ENCODE assay signal across 11 cellular contexts in the genomic region with DNA sequence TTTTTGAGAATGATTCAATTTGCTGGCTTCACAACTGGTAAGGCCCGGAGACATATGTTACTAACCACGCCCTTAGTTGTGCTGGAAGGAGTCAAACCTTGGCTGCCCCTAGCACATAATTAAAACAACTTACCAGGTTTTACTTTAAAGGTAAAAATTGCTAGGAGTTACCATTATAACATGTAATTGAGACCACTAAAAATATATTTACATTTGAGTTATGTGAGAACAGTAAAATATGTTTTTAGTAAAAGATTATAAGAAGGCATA.
A peak's percentile ranks its signal among the peaks of the same experiment; 100 is the strongest.
DNase-seq lines count a peak whose midpoint lies in the region; ATAC-seq and TF ChIP-seq lines count a peak whose summit lies in the region.
"Had no signal": no experiment of that assay in that cellular context is flagged by ENCODE, and none has a peak within 500 bp of the region (broad histone marks: within the 10 kb centered on the region; RNA-seq: fewer than 3 reads in every experiment).

No MANE protein-coding gene starts in this region.

- H3K27ac ChIP-seq in GM23248 (peak overlapping the region; percentile 55; the same call in 1 of the 2 replicates), endodermal cell (ENCODE audit: low read depth, low read length) (no peak overlapping the region)

- H3K36me3 Mint-ChIP-seq in endodermal cell (ENCODE audit: low read depth) (peaks cover 39% of the 10 kb centered on the region), neural crest cell (ENCODE audit: low read depth) (peaks cover 32% of the 10 kb centered on the region)
- H3K36me3 Mint-ChIP-seq: activated naive CD4-positive, alpha-beta T cell treated with anti-CD3 and anti-CD28 coated beads, Interleukin-2, amount 50 U/mL, for 24 hours had no signal

- no peaks in the 10 kb centered on the region for H3K9me3 ChIP-seq in GM23248 (ENCODE audit: low read depth)
- peaks cover 36% of the 10 kb centered on the region for H3K9me3 ChIP-seq in NT2/D1 (ENCODE audit: insufficient read depth, low read length)
- H3K9me3 ChIP-seq in endodermal cell (ENCODE audit: control insufficient read depth, low read length): peaks cover 38% of the 10 kb centered on the region

- no peak for ATAC-seq in HG03108 (IDR thresholded peaks at IDR 0.05; ENCODE audit: unreplicated experiment)

- H3K4me3 ChIP-seq in GM23248: peak overlapping the region; percentile 65
- H3K4me3 ChIP-seq in NT2/D1 (ENCODE audit: insufficient read length, low read depth): peak overlapping the region; percentile 56
- H3K4me3 ChIP-seq in endodermal cell (ENCODE audit: low read length): peak overlapping the region; percentile 85

- H3K4me1 ChIP-seq in GM23248 (ENCODE audit: insufficient read depth): no peaks in the 10 kb centered on the region
- H3K4me1 ChIP-seq in NT2/D1 (ENCODE audit: insufficient read depth, insufficient read length): no peaks in the 10 kb centered on the region
- H3K4me1 ChIP-seq in endodermal cell (ENCODE audit: control insufficient read depth, insufficient read depth, low read length): no peaks in the 10 kb centered on the region

- peak overlapping the region; percentile 92 for H3K4me3 Mint-ChIP-seq in endodermal cell
- H3K4me3 Mint-ChIP-seq in neural crest cell: peak overlapping the region; percentile 80
- H3K4me3 Mint-ChIP-seq: activated naive CD4-positive, alpha-beta T cell treated with anti-CD3 and anti-CD28 coated beads, Interleukin-2, amount 50 U/mL, for 24 hours; CD4-positive, alpha-beta T cell had no signal

- DNase-seq in GM23248: peak; percentile 37
- DNase-seq in NT2/D1 (ENCODE audit: low read depth, low spot score): no peak
- DNase-seq in endodermal cell: no peak
- DNase-seq in neural crest cell (ENCODE audit: low read depth, low spot score): no peak
- DNase-seq in NAMALWA (ENCODE audit: low spot score): no peak
- DNase-seq in activated T-cell treated with anti-CD3 and anti-CD28 coated beads, Interleukin-2, amount 50 U/mL, for 48 hours: no peak
- DNase-seq: activated CD4-positive, CD25-positive, alpha-beta regulatory T cell treated with anti-CD3 and anti-CD28 coated beads, Interleukin-2, amount 50 U/mL, for 72 hours; caudate nucleus; CD4-positive, alpha-beta T cell had no signal

- TF ChIP-seq CTCF in endodermal cell (conservative IDR thresholded peaks at IDR 0.05) (no peak), neural crest cell (conservative IDR thresholded peaks at IDR 0.05) (no peak)

- H3K36me3 ChIP-seq in GM23248 (ENCODE audit: low read depth): peaks cover 3% of the 10 kb centered on the region; the same call in 1 of the 2 replicates
- H3K36me3 ChIP-seq in NT2/D1 (ENCODE audit: insufficient read depth, insufficient read length, low read length): peaks cover 27% of the 10 kb centered on the region
- H3K36me3 ChIP-seq in endodermal cell (ENCODE audit: control insufficient read depth, insufficient read depth, low read length): peaks cover 42% of the 10 kb centered on the region

- H3K79me2 ChIP-seq in GM23248 (ENCODE audit: insufficient read depth): 0 out of 2 replicates have a peak, but pooled peaks cover 6% of the 10 kb centered on the region

- H3K27me3 Mint-ChIP-seq in endodermal cell (ENCODE audit: insufficient read depth) (no peaks in the 10 kb centered on the region), neural crest cell (ENCODE audit: low read depth) (no peaks in the 10 kb centered on the region)
- H3K27me3 Mint-ChIP-seq: activated naive CD4-positive, alpha-beta T cell treated with anti-CD3 and anti-CD28 coated beads, Interleukin-2, amount 50 U/mL, for 24 hours; CD4-positive, alpha-beta T cell had no signal

- H3K9ac ChIP-seq in GM23248 (peak overlapping the region; percentile 77), NT2/D1 (ENCODE audit: insufficient read length, low read depth) (no peak overlapping the region), endodermal cell (ENCODE audit: extremely low read depth, low read length, poor library complexity, severe bottlenecking) (peak overlapping the region; percentile 88)

- H4K20me1 ChIP-seq in GM23248 (ENCODE audit: insufficient read depth): no peaks in the 10 kb centered on the region

- no peaks in the 10 kb centered on the region for H3K4me1 Mint-ChIP-seq in endodermal cell
- H3K4me1 Mint-ChIP-seq in neural crest cell: peaks cover 22% of the 10 kb centered on the region
- H3K4me1 Mint-ChIP-seq: activated naive CD4-positive, alpha-beta T cell treated with anti-CD3 and anti-CD28 coated beads, Interleukin-2, amount 50 U/mL, for 24 hours had no signal

- 5 to 6% methylated on average over 2 of the region's 2 CpGs for WGBS in GM23248 (ENCODE audit: low coverage in 1 of 2, low lambda C conversion rate in 2 of 2, missing lambda C conversion rate in 2 of 2), 2 experiments
- 48% methylated on average over 2 of the region's 2 CpGs; no CpG with 5 or more reads in 1 of the 2 experiments for WGBS in endodermal cell (ENCODE audit: insufficient coverage in 1 of 2, insufficient read length in 1 of 2), 2 experiments

- H3K27me3 ChIP-seq in GM23248 (replicated peaks; ENCODE audit: insufficient read depth) (no peaks in the 10 kb centered on the region), NT2/D1 (ENCODE audit: insufficient read depth, insufficient read length) (no peaks in the 10 kb centered on the region), endodermal cell (ENCODE audit: control insufficient read depth, insufficient read depth, low read length, poor library complexity, severe bottlenecking) (no peaks in the 10 kb centered on the region)

- H3K9me3 Mint-ChIP-seq in endodermal cell: peaks cover 39% of the 10 kb centered on the region
- H3K9me3 Mint-ChIP-seq in neural crest cell: peaks cover 10% of the 10 kb centered on the region

- in situ Hi-C loops in GM23248 (cut with MboI): no loop called here

- peak overlapping the region; percentile 22 for H3K4me2 ChIP-seq in GM23248 (ENCODE audit: unreplicated experiment)

- H3F3A ChIP-seq in GM23248 (ENCODE audit: insufficient read depth): no peaks in the 10 kb centered on the region

- peak overlapping the region; percentile 58 for H2AFZ ChIP-seq in GM23248

- H3K9me2 ChIP-seq in GM23248 (ENCODE audit: insufficient read depth): no peaks in the 10 kb centered on the region

- peak overlapping the region; percentile 96 for H3K27ac Mint-ChIP-seq in endodermal cell
- H3K27ac Mint-ChIP-seq in neural crest cell (ENCODE audit: unreplicated experiment): no peak overlapping the region
- H3K27ac Mint-ChIP-seq: activated naive CD4-positive, alpha-beta T cell treated with anti-CD3 and anti-CD28 coated beads, Interleukin-2, amount 50 U/mL, for 24 hours; CD4-positive, alpha-beta T cell had no signal
